11 cellular contexts compared by ENCODE assay signal in the genomic region with DNA sequence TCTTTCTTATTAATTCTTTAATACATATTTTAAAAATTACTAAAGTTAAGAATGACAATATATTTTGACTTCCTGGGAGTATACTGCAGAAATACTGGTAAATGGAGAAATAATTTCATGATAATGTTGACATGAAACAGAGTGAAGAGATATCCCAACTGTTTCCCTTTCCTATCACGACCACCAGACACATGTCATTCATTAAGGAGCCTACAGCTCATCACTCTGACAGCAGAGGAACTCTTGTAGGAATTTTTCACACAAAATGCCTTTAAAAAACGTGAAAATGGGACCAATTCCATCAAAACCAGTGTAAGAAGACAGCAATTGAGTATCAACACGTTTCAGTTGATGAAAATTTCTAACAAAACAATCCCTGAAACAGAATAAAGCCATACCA.
"Had no signal": no experiment of that assay in that cellular context is flagged by ENCODE, and none has a peak within 500 bp of the region (broad histone marks: within the 10 kb centered on the region; RNA-seq: fewer than 3 reads in every experiment).

No MANE protein-coding gene starts in this region.

- H3K9me3 Mint-ChIP-seq: H9 had no signal

- H2AFZ ChIP-seq: GM23248, GM23338 had no signal

- H3K9ac ChIP-seq: GM23248 had no signal

- H3K27ac ChIP-seq: GM23248 had no signal

- FAIRE-seq: H1, H54 had no signal

- H3K4me2 ChIP-seq: GM23338 had no signal

- H3K4me3 ChIP-seq: GM23248, GM23338, HAP-1 had no signal

- H3K4me3 Mint-ChIP-seq: GM23338, H9, HFFc6 had no signal

- H3K36me3 ChIP-seq: HAP-1 had no signal

- DNase-seq: GM23248, GOT3, H7, H9, HCEC 1CT, HFFc6 had no signal

- H3K9me3 ChIP-seq: HAP-1 had no signal

- ATAC-seq: GM23338, HCT116 had no signal

- H3K4me1 ChIP-seq: HAP-1 had no signal

- H3K27ac Mint-ChIP-seq: GM23338, H9, HFFc6 had no signal

- H3K4me1 Mint-ChIP-seq: GM23338 had no signal
